3 cellular contexts compared by ENCODE assay signal in the genomic region with DNA sequence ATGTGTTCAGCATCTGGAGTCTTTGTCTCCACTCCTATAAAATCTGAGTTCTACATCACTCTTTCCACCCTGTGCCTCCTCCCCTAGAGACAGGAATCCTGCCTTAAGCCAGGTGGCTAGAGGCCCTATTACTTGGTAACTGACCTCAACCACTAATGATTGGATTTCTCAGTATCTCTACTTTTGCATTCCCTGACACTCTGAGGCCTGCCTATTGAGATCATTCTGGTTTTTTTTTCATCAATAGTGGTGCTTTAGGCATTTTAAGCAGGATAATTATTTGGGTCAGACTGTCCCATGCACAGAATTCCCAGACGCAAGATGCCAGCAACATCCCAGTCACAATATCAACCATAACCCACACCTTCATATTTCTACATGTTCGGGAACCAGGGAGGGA.
"Had no signal": no experiment of that assay in that cellular context is flagged by ENCODE, and none has a peak within 500 bp of the region (broad histone marks: within the 10 kb centered on the region; RNA-seq: fewer than 3 reads in every experiment).

No MANE protein-coding gene starts in this region.

- H3K4me3 ChIP-seq: GM12878 had no signal

- DNase-seq: GDM1, GF-D8 had no signal
